ENCODE assay signal across 25 cellular contexts in the genomic region with DNA sequence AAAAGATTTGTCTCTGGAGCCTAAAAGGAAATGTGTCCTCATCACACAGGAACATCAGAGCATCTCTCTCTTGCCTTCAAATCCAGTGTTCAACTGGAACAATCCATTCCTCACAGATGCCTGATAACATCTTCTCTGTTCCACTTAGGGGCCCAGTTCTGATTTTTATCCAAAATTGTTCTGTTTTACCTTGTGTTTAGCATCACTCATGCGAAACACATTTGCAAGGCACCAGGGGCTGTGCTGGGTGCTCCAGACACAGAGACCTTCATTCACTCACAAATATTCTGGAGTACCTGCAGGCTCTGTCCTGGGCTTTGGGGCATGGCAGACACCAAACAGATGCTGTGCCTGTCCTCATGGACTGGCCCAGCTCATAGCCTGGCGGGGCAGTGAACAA. TPM values are rescaled to one million over a fixed set of nuclear protein-coding genes. Genes with fewer than 3 reads are reported as not detected.
A peak's percentile ranks its signal among the peaks of the same experiment; 100 is the strongest.
DNase-seq lines count a peak whose midpoint lies in the region; ATAC-seq and TF ChIP-seq lines count a peak whose summit lies in the region.
"Had no signal": no experiment of that assay in that cellular context is flagged by ENCODE, and none has a peak within 500 bp of the region (broad histone marks: within the 10 kb centered on the region; RNA-seq: fewer than 3 reads in every experiment).

No MANE protein-coding gene starts in this region.

- peak; percentile 52 for DNase-seq in SK-N-SH
- DNase-seq in SK-N-DZ (ENCODE audit: low spot score) = peak; percentile 63
- DNase-seq in heart right ventricle = no peak
- no peak for DNase-seq in Right ventricle myocardium superior
- DNase-seq: AML-193; C1 segment of cervical spinal cord; CD4-positive, alpha-beta memory T cell; CD4-positive, CD25-positive, alpha-beta regulatory T cell; CD8-positive, alpha-beta memory T cell; COR-L47; DMS 273 treated with DMSO at 0.1 percent for 48 hours; DMS153; DMS53; DMS79; DND-41; EL; GDM1 had no signal

- H3K9me3 ChIP-seq in SK-N-SH (no peaks in the 10 kb centered on the region), heart right ventricle (no peaks in the 10 kb centered on the region)
- H3K9me3 ChIP-seq: A549, BLaER1 had no signal

- intact Hi-C loops in heart right ventricle (cut with DNase I) (no loop called here), Right ventricle myocardium superior (cut with DNase I) (no loop called here)

- no peak overlapping the region for H3K4me2 ChIP-seq in SK-N-SH
- H3K4me2 ChIP-seq: A549, BLaER1 had no signal

- no peak for TF ChIP-seq EP300 in SK-N-SH (IDR thresholded peaks at IDR 0.05; ENCODE audit: borderline replicate concordance in 1 of 2, low read depth in 1 of 2, low read length in 1 of 2)

- TF ChIP-seq CTCF in SK-N-SH (IDR thresholded peaks at IDR 0.05) (no peak), heart right ventricle (IDR thresholded peaks at IDR 0.05) (no peak)

- CTCF ChIA-PET in SK-N-SH (lab: Yijun Ruan, JAX) = no interaction called here

- no peak for TF ChIP-seq RAD21 in SK-N-SH (IDR thresholded peaks at IDR 0.05; ENCODE audit: low read length)

- H3K9me2 ChIP-seq in SK-N-SH = no peaks in the 10 kb centered on the region

- H3K4me3 ChIP-seq in SK-N-SH (ENCODE audit: low read depth in 2 of 2, low read length in 1 of 2) (no peak overlapping the region), heart right ventricle (no peak overlapping the region)
- H3K4me3 ChIP-seq: A549, BLaER1, GM12878 had no signal

- H3K27ac ChIP-seq in SK-N-SH (ENCODE audit: low read depth in 2 of 2, low read length in 1 of 2) = no peak overlapping the region
- no peak overlapping the region for H3K27ac ChIP-seq in heart right ventricle
- H3K27ac ChIP-seq: 22Rv1, A549, BLaER1 had no signal

- 0% methylated on average over 2 of the region's 2 CpGs for WGBS in SK-N-SH (ENCODE audit: low lambda C conversion rate)
- WGBS in heart right ventricle, 2 donors = 79 to 82% methylated on average over 2 of the region's 2 CpGs

- no peaks in the 10 kb centered on the region for H3K79me2 ChIP-seq in SK-N-SH (ENCODE audit: insufficient read depth)

- H3K36me3 ChIP-seq in SK-N-SH (replicated peaks in 1 of 2; ENCODE audit: control insufficient read depth in 1 of 2, insufficient read depth in 2 of 2, low read length in 1 of 2) (no peaks in the 10 kb centered on the region), heart right ventricle (no peaks in the 10 kb centered on the region)
- H3K36me3 ChIP-seq: BLaER1 had no signal

- no peaks in the 10 kb centered on the region for H3F3A ChIP-seq in SK-N-SH (replicated peaks; ENCODE audit: insufficient read depth)

- POLR2A ChIA-PET in SK-N-SH (lab: Yijun Ruan, JAX) = no interaction called here

- H3K4me1 ChIP-seq in SK-N-SH (ENCODE audit: control insufficient read depth in 1 of 2, insufficient read depth in 2 of 2, low read depth in 1 of 2, low read length in 1 of 2) = peaks cover 0 to 8% of the 10 kb centered on the region in 2 experiments; a peak in 1 of 4 replicates
- no peaks in the 10 kb centered on the region for H3K4me1 ChIP-seq in heart right ventricle
- H3K4me1 ChIP-seq: A549, BLaER1 had no signal

- no peak for ATAC-seq in SK-N-SH treated with all-trans-retinoic acid at 6 μM for 48 hours
- ATAC-seq in heart right ventricle = no peak
- ATAC-seq in Right ventricle myocardium superior (ENCODE audit: poor library complexity) = no peak
- ATAC-seq: A549, GM12878 had no signal

- no peaks in the 10 kb centered on the region for H4K20me1 ChIP-seq in SK-N-SH (ENCODE audit: insufficient read depth)
- H4K20me1 ChIP-seq: BLaER1 had no signal

- no peak overlapping the region for H3K9ac ChIP-seq in SK-N-SH
- H3K9ac ChIP-seq: BLaER1 had no signal

- H3K27me3 ChIP-seq in SK-N-SH (ENCODE audit: insufficient read depth) (peaks cover 20% of the 10 kb centered on the region; the same call in 1 of the 2 replicates), heart right ventricle (peaks cover 0 to 39% (median 13%) of the 10 kb centered on the region in 7 donors)
- H3K27me3 ChIP-seq: BLaER1 had no signal

- H2AFZ ChIP-seq in SK-N-SH (ENCODE audit: low read depth) = no peak overlapping the region

TF ChIP-seq in SK-N-SH, 30 proteins besides CTCF, POLR2A, EP300 and RAD21:
- no peak for TF ChIP-seq NFIC (IDR thresholded peaks at IDR 0.05; ENCODE audit: borderline replicate concordance)
- no peak for TF ChIP-seq RXRA (IDR thresholded peaks at IDR 0.05; ENCODE audit: borderline replicate concordance, low read depth)
- peak; percentile 53; the same call in 1 of the 2 replicates for TF ChIP-seq GATA2 (CRISPR knock-in tag; IDR thresholded peaks at IDR 0.05)
- TF ChIP-seq, protein P1, sequence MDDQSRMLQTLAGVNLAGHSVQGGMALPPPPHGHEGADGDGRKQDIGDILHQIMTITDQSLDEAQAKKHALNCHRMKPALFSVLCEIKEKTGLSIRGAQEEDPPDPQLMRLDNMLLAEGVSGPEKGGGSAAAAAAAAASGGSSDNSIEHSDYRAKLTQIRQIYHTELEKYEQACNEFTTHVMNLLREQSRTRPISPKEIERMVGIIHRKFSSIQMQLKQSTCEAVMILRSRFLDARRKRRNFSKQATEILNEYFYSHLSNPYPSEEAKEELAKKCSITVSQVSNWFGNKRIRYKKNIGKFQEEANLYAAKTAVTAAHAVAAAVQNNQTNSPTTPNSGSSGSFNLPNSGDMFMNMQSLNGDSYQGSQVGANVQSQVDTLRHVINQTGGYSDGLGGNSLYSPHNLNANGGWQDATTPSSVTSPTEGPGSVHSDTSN (IDR thresholded peaks at IDR 0.05) = no peak
- no peak for TF ChIP-seq FOXJ3 (CRISPR knock-in tag; IDR thresholded peaks at IDR 0.05)

TF ChIP-seq in SK-N-SH treated with all-trans-retinoic acid at 6 μM for 48 hours, 23 proteins besides CTCF, POLR2A, EP300 and RAD21:
- no peak for TF ChIP-seq ZFP3 (CRISPR knock-in tag; IDR thresholded peaks at IDR 0.05)
- no peak for TF ChIP-seq ZNF8 (CRISPR knock-in tag; IDR thresholded peaks at IDR 0.05)
- TF ChIP-seq ZNF70 (CRISPR knock-in tag; IDR thresholded peaks at IDR 0.05) = no peak
- no peak for TF ChIP-seq GLIS3 (CRISPR knock-in tag; IDR thresholded peaks at IDR 0.05)
- TF ChIP-seq, protein P2, sequence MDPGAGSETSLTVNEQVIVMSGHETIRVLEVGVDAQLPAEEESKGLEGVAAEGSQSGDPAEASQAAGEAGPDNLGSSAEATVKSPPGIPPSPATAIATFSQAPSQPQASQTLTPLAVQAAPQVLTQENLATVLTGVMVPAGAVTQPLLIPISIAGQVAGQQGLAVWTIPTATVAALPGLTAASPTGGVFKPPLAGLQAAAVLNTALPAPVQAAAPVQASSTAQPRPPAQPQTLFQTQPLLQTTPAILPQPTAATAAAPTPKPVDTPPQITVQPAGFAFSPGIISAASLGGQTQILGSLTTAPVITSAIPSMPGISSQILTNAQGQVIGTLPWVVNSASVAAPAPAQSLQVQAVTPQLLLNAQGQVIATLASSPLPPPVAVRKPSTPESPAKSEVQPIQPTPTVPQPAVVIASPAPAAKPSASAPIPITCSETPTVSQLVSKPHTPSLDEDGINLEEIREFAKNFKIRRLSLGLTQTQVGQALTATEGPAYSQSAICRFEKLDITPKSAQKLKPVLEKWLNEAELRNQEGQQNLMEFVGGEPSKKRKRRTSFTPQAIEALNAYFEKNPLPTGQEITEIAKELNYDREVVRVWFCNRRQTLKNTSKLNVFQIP (CRISPR knock-in tag; IDR thresholded peaks at IDR 0.05; ENCODE audit: borderline replicate concordance, low read depth) = no peak
- no peak for TF ChIP-seq ZNF565 (CRISPR knock-in tag; conservative IDR thresholded peaks at IDR 0.05; ENCODE audit: low read depth)
- no peak for TF ChIP-seq ISL1 (CRISPR knock-in tag; IDR thresholded peaks at IDR 0.05)
- TF ChIP-seq ZC3H10 (CRISPR knock-in tag; IDR thresholded peaks at IDR 0.05) = no peak
- no peak; the same call in 1 of the 2 replicates for TF ChIP-seq TCF4 (CRISPR knock-in tag; IDR thresholded peaks at IDR 0.05; ENCODE audit: borderline replicate concordance)
- TF ChIP-seq CSDC2 (CRISPR knock-in tag; IDR thresholded peaks at IDR 0.05) = no peak
- TF ChIP-seq, protein P3, sequence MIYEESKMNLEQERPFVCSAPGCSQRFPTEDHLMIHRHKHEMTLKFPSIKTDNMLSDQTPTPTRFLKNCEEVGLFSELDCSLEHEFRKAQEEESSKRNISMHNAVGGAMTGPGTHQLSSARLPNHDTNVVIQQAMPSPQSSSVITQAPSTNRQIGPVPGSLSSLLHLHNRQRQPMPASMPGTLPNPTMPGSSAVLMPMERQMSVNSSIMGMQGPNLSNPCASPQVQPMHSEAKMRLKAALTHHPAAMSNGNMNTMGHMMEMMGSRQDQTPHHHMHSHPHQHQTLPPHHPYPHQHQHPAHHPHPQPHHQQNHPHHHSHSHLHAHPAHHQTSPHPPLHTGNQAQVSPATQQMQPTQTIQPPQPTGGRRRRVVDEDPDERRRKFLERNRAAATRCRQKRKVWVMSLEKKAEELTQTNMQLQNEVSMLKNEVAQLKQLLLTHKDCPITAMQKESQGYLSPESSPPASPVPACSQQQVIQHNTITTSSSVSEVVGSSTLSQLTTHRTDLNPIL (CRISPR knock-in tag; IDR thresholded peaks at IDR 0.05; ENCODE audit: low read depth) = no peak
- TF ChIP-seq ESRRG (CRISPR knock-in tag; IDR thresholded peaks at IDR 0.05) = no peak
- no peak for TF ChIP-seq ZFP30 (CRISPR knock-in tag; IDR thresholded peaks at IDR 0.05)
- TF ChIP-seq, protein P4, sequence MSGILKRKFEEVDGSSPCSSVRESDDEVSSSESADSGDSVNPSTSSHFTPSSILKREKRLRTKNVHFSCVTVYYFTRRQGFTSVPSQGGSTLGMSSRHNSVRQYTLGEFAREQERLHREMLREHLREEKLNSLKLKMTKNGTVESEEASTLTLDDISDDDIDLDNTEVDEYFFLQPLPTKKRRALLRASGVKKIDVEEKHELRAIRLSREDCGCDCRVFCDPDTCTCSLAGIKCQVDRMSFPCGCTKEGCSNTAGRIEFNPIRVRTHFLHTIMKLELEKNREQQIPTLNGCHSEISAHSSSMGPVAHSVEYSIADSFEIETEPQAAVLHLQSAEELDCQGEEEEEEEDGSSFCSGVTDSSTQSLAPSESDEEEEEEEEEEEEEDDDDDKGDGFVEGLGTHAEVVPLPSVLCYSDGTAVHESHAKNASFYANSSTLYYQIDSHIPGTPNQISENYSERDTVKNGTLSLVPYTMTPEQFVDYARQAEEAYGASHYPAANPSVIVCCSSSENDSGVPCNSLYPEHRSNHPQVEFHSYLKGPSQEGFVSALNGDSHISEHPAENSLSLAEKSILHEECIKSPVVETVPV (CRISPR knock-in tag; IDR thresholded peaks at IDR 0.05) = no peak

RNA-seq across cellular contexts. Expression of a gene that starts 13.8 kb away (rescaled TPM):
- not detected in 2 replicates for polyA plus RNA-seq in SK-N-SH (2012; rRNA removed)
- polyA plus RNA-seq in SK-N-SH (2012; cell fraction: cytosol; rRNA removed) = 0.01 and 0.03 TPM in 2 replicates
- polyA plus RNA-seq in SK-N-SH (2012; cell fraction: nucleus; rRNA removed) = 0.08 TPM in 1 of 2 replicates, not detected in the other
- 0.05 and 0.12 TPM in 2 replicates for polyA plus RNA-seq in SK-N-DZ (2014; cell fraction: cytosol; rRNA removed)
- 0.20 and 1.2 TPM in 2 replicates for polyA plus RNA-seq in SK-N-DZ (2014; cell fraction: nucleus; rRNA removed)
- total RNA-seq in heart right ventricle = 1 to 10 TPM in 1 of 10 donors, under 1 TPM in 9; 0.03 to 1.3 (median 0.54) TPM
- under 1 TPM; under 0.01 to 0.37 TPM for polyA plus RNA-seq in heart right ventricle
- 0.30 TPM for total RNA-seq in Right ventricle myocardium superior
- total RNA-seq: B cell; CD4-positive, alpha-beta memory T cell; CD4-positive, CD25-positive, alpha-beta regulatory T cell; CD8-positive, alpha-beta memory T cell; G401 had no signal
- polyA plus RNA-seq: CD14-positive monocyte; CD4-positive, alpha-beta memory T cell; CD4-positive, CD25-positive, alpha-beta regulatory T cell; CD8-positive, alpha-beta memory T cell had no signal

Comparison
In these comparisons a context has a peak if more than half of its experiments do, and no peak if none do; other contexts are left out.
1. DNase-seq: peak in SK-N-SH (single experiment) and SK-N-DZ (single experiment); none in heart right ventricle (0 of 2) and Right ventricle myocardium superior (single experiment).